1 cellular context compared by ENCODE assay signal in the genomic region with DNA sequence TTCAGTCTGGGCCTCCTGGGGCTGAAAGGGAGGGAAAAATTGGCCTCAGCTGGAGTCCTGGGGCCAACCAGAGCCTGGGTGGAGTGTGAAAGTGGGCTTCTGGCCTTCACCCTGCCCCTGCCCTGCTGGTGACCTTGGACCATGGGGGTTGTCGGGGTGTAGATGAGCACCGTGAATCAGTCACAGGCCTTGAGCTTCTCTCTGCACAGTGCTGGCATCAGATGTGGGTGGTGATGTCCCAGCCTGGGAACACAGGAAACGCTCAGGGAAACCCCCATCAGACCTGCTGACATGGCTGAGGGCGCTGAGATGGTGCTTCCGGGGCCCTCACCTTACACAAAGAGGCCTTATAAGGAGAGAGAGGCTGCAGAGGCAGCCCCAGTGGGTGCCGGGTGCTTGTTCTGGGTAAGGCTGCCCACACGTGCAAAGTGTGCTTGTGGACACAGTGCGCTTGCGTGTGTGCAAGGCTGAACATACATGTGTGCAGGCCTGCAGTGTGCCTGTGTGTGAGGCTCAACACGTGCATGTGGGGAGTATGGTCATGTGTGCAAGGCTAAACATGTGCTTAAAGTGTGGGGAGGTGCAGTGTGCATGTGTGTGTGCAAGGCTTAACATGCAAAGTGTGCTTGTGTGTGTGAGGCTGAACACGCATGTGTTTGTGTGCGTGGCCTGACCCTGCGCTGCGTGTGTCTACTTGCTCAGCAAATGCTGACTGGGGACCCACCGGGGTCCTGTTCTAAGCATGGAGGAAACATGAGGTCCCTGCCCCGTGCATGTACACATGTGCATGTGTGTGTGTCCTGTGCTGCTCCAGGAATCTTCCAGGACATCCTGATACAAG.
TF ChIP-seq lines count a peak whose summit lies in the region.

No MANE protein-coding gene starts in this region.

TF ChIP-seq in HepG2, 621 proteins besides CTCF, POLR2A, EP300 and RAD21 (continues in another document):
- TF ChIP-seq MIXL1 (CRISPR knock-in tag; IDR thresholded peaks at IDR 0.05) = no peak
- TF ChIP-seq JUN (CRISPR knock-in tag; IDR thresholded peaks at IDR 0.05) = no peak
- TF ChIP-seq GABPA (IDR thresholded peaks at IDR 0.05; ENCODE audit: low read depth, low read length) = no peak
- TF ChIP-seq GABPA (CRISPR knock-in tag; IDR thresholded peaks at IDR 0.05; ENCODE audit: low read depth) = peak; percentile 63
- TF ChIP-seq MIER3 (CRISPR knock-in tag; IDR thresholded peaks at IDR 0.05; ENCODE audit: borderline replicate concordance) = no peak
- TF ChIP-seq, protein P1, sequence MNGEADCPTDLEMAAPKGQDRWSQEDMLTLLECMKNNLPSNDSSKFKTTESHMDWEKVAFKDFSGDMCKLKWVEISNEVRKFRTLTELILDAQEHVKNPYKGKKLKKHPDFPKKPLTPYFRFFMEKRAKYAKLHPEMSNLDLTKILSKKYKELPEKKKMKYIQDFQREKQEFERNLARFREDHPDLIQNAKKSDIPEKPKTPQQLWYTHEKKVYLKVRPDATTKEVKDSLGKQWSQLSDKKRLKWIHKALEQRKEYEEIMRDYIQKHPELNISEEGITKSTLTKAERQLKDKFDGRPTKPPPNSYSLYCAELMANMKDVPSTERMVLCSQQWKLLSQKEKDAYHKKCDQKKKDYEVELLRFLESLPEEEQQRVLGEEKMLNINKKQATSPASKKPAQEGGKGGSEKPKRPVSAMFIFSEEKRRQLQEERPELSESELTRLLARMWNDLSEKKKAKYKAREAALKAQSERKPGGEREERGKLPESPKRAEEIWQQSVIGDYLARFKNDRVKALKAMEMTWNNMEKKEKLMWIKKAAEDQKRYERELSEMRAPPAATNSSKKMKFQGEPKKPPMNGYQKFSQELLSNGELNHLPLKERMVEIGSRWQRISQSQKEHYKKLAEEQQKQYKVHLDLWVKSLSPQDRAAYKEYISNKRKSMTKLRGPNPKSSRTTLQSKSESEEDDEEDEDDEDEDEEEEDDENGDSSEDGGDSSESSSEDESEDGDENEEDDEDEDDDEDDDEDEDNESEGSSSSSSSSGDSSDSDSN (CRISPR knock-in tag; IDR thresholded peaks at IDR 0.05) = no peak
- TF ChIP-seq ZNF207 (IDR thresholded peaks at IDR 0.05; ENCODE audit: borderline replicate concordance) = no peak
- no peak for TF ChIP-seq ZFAT (CRISPR knock-in tag; conservative IDR thresholded peaks at IDR 0.05)
- TF ChIP-seq, protein P2, sequence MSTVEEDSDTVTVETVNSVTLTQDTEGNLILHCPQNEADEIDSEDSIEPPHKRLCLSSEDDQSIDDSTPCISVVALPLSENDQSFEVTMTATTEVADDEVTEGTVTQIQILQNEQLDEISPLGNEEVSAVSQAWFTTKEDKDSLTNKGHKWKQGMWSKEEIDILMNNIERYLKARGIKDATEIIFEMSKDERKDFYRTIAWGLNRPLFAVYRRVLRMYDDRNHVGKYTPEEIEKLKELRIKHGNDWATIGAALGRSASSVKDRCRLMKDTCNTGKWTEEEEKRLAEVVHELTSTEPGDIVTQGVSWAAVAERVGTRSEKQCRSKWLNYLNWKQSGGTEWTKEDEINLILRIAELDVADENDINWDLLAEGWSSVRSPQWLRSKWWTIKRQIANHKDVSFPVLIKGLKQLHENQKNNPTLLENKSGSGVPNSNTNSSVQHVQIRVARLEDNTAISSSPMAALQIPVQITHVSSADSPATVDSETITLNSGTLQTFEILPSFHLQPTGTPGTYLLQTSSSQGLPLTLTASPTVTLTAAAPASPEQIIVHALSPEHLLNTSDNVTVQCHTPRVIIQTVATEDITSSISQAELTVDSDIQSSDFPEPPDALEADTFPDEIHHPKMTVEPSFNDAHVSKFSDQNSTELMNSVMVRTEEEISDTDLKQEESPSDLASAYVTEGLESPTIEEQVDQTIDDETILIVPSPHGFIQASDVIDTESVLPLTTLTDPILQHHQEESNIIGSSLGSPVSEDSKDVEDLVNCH (CRISPR knock-in tag; IDR thresholded peaks at IDR 0.05) = no peak
- TF ChIP-seq, protein P3, sequence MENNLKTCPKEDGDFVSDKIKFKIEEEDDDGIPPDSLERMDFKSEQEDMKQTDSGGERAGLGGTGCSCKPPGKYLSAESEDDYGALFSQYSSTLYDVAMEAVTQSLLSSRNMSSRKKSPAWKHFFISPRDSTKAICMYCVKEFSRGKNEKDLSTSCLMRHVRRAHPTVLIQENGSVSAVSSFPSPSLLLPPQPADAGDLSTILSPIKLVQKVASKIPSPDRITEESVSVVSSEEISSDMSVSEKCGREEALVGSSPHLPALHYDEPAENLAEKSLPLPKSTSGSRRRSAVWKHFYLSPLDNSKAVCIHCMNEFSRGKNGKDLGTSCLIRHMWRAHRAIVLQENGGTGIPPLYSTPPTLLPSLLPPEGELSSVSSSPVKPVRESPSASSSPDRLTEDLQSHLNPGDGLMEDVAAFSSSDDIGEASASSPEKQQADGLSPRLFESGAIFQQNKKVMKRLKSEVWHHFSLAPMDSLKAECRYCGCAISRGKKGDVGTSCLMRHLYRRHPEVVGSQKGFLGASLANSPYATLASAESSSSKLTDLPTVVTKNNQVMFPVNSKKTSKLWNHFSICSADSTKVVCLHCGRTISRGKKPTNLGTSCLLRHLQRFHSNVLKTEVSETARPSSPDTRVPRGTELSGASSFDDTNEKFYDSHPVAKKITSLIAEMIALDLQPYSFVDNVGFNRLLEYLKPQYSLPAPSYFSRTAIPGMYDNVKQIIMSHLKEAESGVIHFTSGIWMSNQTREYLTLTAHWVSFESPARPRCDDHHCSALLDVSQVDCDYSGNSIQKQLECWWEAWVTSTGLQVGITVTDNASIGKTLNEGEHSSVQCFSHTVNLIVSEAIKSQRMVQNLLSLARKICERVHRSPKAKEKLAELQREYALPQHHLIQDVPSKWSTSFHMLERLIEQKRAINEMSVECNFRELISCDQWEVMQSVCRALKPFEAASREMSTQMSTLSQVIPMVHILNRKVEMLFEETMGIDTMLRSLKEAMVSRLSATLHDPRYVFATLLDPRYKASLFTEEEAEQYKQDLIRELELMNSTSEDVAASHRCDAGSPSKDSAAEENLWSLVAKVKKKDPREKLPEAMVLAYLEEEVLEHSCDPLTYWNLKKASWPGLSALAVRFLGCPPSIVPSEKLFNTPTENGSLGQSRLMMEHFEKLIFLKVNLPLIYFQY (CRISPR knock-in tag; IDR thresholded peaks at IDR 0.05; ENCODE audit: borderline replicate concordance) = no peak
- TF ChIP-seq SPEN (CRISPR knock-in tag; IDR thresholded peaks at IDR 0.05; ENCODE audit: low read depth) = peak; percentile 15; the same call in 1 of the 2 replicates
- TF ChIP-seq, protein P4, sequence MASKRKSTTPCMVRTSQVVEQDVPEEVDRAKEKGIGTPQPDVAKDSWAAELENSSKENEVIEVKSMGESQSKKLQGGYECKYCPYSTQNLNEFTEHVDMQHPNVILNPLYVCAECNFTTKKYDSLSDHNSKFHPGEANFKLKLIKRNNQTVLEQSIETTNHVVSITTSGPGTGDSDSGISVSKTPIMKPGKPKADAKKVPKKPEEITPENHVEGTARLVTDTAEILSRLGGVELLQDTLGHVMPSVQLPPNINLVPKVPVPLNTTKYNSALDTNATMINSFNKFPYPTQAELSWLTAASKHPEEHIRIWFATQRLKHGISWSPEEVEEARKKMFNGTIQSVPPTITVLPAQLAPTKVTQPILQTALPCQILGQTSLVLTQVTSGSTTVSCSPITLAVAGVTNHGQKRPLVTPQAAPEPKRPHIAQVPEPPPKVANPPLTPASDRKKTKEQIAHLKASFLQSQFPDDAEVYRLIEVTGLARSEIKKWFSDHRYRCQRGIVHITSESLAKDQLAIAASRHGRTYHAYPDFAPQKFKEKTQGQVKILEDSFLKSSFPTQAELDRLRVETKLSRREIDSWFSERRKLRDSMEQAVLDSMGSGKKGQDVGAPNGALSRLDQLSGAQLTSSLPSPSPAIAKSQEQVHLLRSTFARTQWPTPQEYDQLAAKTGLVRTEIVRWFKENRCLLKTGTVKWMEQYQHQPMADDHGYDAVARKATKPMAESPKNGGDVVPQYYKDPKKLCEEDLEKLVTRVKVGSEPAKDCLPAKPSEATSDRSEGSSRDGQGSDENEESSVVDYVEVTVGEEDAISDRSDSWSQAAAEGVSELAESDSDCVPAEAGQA (IDR thresholded peaks at IDR 0.05; ENCODE audit: low read depth) = no peak
- TF ChIP-seq, protein P4 (CRISPR knock-in tag; IDR thresholded peaks at IDR 0.05; ENCODE audit: borderline replicate concordance) = no peak
- TF ChIP-seq, protein P5, sequence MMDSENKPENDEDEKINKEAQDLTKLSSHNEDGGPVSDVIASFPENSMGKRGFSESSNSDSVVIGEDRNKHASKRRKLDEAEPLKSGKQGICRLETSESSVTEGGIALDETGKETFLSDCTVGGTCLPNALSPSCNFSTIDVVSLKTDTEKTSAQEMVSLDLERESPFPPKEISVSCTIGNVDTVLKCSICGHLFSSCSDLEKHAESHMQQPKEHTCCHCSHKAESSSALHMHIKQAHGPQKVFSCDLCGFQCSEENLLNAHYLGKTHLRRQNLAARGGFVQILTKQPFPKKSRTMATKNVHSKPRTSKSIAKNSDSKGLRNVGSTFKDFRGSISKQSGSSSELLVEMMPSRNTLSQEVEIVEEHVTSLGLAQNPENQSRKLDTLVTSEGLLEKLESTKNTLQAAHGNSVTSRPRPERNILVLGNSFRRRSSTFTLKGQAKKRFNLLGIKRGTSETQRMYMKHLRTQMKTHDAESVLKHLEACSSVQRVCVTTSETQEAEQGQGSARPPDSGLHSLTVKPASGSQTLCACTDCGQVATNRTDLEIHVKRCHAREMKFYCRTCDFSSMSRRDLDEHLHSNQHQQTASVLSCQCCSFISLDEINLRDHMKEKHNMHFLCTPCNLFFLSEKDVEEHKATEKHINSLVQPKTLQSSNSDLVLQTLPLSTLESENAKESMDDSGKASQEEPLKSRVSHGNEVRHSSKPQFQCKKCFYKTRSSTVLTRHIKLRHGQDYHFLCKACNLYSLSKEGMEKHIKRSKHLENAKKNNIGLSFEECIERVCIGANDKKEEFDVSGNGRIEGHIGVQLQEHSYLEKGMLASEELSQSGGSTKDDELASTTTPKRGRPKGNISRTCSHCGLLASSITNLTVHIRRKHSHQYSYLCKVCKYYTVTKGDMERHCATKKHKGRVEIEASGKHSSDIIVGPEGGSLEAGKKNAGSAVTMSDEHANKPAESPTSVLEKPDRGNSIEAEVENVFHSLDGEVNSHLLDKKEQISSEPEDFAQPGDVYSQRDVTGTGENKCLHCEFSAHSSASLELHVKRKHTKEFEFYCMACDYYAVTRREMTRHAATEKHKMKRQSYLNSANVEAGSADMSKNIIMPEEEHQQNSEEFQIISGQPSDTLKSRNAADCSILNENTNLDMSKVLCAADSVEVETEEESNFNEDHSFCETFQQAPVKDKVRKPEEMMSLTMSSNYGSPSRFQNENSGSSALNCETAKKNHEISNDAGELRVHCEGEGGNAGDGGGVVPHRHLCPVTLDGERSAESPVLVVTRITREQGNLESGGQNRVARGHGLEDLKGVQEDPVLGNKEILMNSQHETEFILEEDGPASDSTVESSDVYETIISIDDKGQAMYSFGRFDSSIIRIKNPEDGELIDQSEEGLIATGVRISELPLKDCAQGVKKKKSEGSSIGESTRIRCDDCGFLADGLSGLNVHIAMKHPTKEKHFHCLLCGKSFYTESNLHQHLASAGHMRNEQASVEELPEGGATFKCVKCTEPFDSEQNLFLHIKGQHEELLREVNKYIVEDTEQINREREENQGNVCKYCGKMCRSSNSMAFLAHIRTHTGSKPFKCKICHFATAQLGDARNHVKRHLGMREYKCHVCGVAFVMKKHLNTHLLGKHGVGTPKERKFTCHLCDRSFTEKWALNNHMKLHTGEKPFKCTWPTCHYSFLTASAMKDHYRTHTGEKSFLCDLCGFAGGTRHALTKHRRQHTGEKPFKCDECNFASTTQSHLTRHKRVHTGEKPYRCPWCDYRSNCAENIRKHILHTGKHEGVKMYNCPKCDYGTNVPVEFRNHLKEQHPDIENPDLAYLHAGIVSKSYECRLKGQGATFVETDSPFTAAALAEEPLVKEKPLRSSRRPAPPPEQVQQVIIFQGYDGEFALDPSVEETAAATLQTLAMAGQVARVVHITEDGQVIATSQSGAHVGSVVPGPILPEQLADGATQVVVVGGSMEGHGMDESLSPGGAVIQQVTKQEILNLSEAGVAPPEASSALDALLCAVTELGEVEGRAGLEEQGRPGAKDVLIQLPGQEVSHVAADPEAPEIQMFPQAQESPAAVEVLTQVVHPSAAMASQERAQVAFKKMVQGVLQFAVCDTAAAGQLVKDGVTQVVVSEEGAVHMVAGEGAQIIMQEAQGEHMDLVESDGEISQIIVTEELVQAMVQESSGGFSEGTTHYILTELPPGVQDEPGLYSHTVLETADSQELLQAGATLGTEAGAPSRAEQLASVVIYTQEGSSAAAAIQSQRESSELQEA (CRISPR knock-in tag; IDR thresholded peaks at IDR 0.05; ENCODE audit: not compliant biosample characterization) = no peak
- TF ChIP-seq ZNF24 (IDR thresholded peaks at IDR 0.05) = no peak
- TF ChIP-seq, protein P6, sequence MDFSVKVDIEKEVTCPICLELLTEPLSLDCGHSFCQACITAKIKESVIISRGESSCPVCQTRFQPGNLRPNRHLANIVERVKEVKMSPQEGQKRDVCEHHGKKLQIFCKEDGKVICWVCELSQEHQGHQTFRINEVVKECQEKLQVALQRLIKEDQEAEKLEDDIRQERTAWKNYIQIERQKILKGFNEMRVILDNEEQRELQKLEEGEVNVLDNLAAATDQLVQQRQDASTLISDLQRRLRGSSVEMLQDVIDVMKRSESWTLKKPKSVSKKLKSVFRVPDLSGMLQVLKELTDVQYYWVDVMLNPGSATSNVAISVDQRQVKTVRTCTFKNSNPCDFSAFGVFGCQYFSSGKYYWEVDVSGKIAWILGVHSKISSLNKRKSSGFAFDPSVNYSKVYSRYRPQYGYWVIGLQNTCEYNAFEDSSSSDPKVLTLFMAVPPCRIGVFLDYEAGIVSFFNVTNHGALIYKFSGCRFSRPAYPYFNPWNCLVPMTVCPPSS (IDR thresholded peaks at IDR 0.05) = no peak
- no peak for TF ChIP-seq ZNF44 (CRISPR knock-in tag; IDR thresholded peaks at IDR 0.05)
- TF ChIP-seq CCAR2 (optimal IDR thresholded peaks at IDR 0.05; ENCODE audit: low read depth, low read length) = no peak
- no peak; the same call in 1 of the 2 replicates for TF ChIP-seq ZBTB7A (CRISPR knock-in tag; IDR thresholded peaks at IDR 0.05)
